Comparison of ENCODE assay signal across 8 cellular contexts in genomic region chr4:10461091-10461849, GRCh38.
A peak's percentile ranks its signal among the peaks of the same experiment; 100 is the strongest.
DNase-seq lines count a peak whose midpoint lies in the region; ATAC-seq and TF ChIP-seq lines count a peak whose summit lies in the region.

No MANE protein-coding gene starts in this region.

- H3K9me3 ChIP-seq in iPS-18a (ENCODE audit: control insufficient read depth, low read depth, low read length), result no peaks in the 10 kb centered on the region

- H3K27ac ChIP-seq in iPS-18a (ENCODE audit: low read length), result no peak overlapping the region

- H3K36me3 ChIP-seq in iPS-18a (ENCODE audit: control insufficient read depth, low read depth, low read length), result no peaks in the 10 kb centered on the region

- peak; percentile 42 for TF ChIP-seq CTCF in AG10803 (conservative IDR thresholded peaks at IDR 0.05; ENCODE audit: low read length)
- peak; percentile 81 for TF ChIP-seq CTCF in astrocyte of the spinal cord (IDR thresholded peaks at IDR 0.05; ENCODE audit: low read depth, low read length)

- peaks cover 79% of the 10 kb centered on the region for H3K27me3 ChIP-seq in iPS-18a (ENCODE audit: control insufficient read depth, insufficient read depth, low read length)

- DNase-seq in AG10803 (ENCODE audit: low read depth) (peak; percentile 47), GM19238 (ENCODE audit: insufficient read length, low spot score) (peak; percentile 80), T-helper 22 cell (ENCODE audit: low read depth) (peak; percentile 42), astrocyte of the spinal cord (ENCODE audit: low read depth, low spot score) (peak; percentile 54), NCI-H146 (lab: John Stamatoyannopoulos, UW) (no peak)
- DNase-seq in stimulated activated CD4-positive, alpha-beta T cell treated with anti-CD3 and anti-CD28 coated beads, Interleukin-12 subunit alpha, Interleukin-12 subunit beta, amount 100 ng/mL, for 4 hours, result peak; percentile 76

- H3K9ac ChIP-seq in iPS-18a (ENCODE audit: low read length), result peak overlapping the region; percentile 34

- in situ Hi-C loops in astrocyte of the spinal cord (cut with HindIII; ENCODE audit: low sequenced_read_pairs), result no loop called here

- H3K4me3 ChIP-seq in AG10803 (ENCODE audit: low read length) (peak overlapping the region; percentile 41), astrocyte of the spinal cord (ENCODE audit: low read depth, low read length) (peak overlapping the region; percentile 6), iPS-18a (ENCODE audit: low read length) (peak overlapping the region; percentile 79)

- H3K4me1 ChIP-seq in iPS-18a (ENCODE audit: control insufficient read depth, low read depth, low read length), result peaks cover 1% of the 10 kb centered on the region

- ATAC-seq in HG03378 (IDR thresholded peaks at IDR 0.05; ENCODE audit: unreplicated experiment), result peak; percentile 51

Comparison
In these comparisons a context has a peak if more than half of its experiments do, and no peak if none do; other contexts are left out.
1. H3K4me3 ChIP-seq: peak in every context shown above with its lines; median percentile 79 in iPS-18a; 41 in AG10803; 6 in astrocyte of the spinal cord.